8 cellular contexts compared by ENCODE assay signal in the genomic region with DNA sequence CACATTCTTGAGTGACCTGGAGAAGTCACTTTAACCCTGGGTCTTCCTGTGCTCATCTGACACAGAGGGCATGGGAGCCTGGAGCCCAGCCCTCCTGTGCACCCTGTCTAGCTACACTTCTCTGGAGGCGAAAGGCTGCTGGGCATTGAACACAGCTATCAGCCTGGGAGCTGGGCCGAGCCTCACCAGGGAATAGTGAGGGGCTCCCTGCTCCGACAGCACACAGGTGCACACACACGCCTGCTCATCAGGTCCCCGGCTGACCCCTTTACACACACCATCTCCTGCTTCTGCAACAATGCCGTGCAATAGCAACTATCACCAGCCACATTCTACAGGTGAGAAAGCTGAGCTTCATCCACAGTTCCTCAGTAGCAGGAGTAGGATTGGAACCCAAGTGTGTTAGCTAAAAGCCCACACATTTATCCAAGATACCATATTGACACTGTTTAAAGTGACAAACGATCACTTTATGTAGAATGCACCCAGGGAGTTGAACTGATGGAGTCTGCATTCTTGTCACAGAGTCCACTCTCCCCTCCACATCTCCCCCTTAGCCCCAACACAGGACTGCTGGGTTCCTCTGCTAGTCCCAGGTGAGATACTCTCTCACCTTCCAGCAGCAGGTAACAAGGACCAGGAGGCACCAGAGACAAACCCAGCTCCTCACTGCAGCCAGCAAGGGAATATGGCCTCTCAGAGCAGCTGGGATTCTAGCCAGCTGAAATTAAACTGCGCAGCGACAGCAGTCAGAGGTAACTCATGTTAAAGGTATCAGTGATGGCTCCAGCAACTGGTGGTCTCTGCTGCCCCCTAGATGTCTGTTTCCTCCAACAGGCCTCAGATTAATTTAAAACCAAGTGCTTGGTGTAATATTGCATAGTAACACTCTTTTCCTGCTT. TPM values are rescaled to one million over a fixed set of nuclear protein-coding genes. Genes with fewer than 3 reads are reported as not detected.
DNase-seq lines count a peak whose midpoint lies in the region; ATAC-seq and TF ChIP-seq lines count a peak whose summit lies in the region.

No MANE protein-coding gene starts in this region.

- 59 to 68% (median 61%) methylated on average over 9 of the region's 9 CpGs for WGBS in adrenal gland, 4 donors
- WGBS in iPS DF 6.9 (ENCODE audit: insufficient coverage, insufficient read length): no CpG with 5 or more reads among the region's 9 CpGs

- no peaks in the 10 kb centered on the region for H3K9me2 ChIP-seq in MM.1S (replicated peaks; ENCODE audit: insufficient read depth, low read length)

- H2AFZ ChIP-seq in MM.1S (ENCODE audit: low read length): no peak overlapping the region

- ATAC-seq in HG03039 (IDR thresholded peaks at IDR 0.05; ENCODE audit: unreplicated experiment): no peak
- no peak for ATAC-seq in GM21423 (IDR thresholded peaks at IDR 0.05; ENCODE audit: unreplicated experiment)

- H3K4me2 ChIP-seq in MM.1S (ENCODE audit: low read depth, low read length): no peak overlapping the region

- TF ChIP-seq CTCF in GM10266 (IDR thresholded peaks at IDR 0.05; ENCODE audit: control insufficient read depth, insufficient read depth, low read depth, missing control alignments) (peak; percentile 44), MM.1S (IDR thresholded peaks at IDR 0.05; ENCODE audit: low read length) (peak; percentile 69), adrenal gland (IDR thresholded peaks at IDR 0.05) (peak; percentile 33 to 75 (median 66))

- intact Hi-C loops in adrenal gland (cut with DNase I): loop anchor here in 1 of 2 donors (10.0 kb wide), 1 partner anchor 549 kb away; no protein-coding TSS in a partner anchor

- no peak overlapping the region for H3K4me3 ChIP-seq in MM.1S (ENCODE audit: low read length)
- H3K4me3 ChIP-seq in adrenal gland: no peak overlapping the region
- no peak overlapping the region for H3K4me3 ChIP-seq in iPS DF 6.9 (ENCODE audit: low read length)

- H3K9ac ChIP-seq in MM.1S (ENCODE audit: low read length): no peak overlapping the region

- H4K20me1 ChIP-seq in MM.1S (ENCODE audit: insufficient read depth, low read length): no peaks in the 10 kb centered on the region

- H3K36me3 ChIP-seq in MM.1S (replicated peaks; ENCODE audit: insufficient read depth, low read length) (no peaks in the 10 kb centered on the region), adrenal gland (replicated peaks in 1 of 2) (no peaks in the 10 kb centered on the region), iPS DF 6.9 (ENCODE audit: control insufficient read depth, insufficient read depth, low read length) (no peaks in the 10 kb centered on the region)

- H3K79me2 ChIP-seq in MM.1S (ENCODE audit: low read length): no peaks in the 10 kb centered on the region

- DNase-seq in GM10266 (ENCODE audit: extremely low spot score): no peak
- peak; percentile 44 for DNase-seq in MM.1S
- DNase-seq in SHP77 treated with DMSO at 0.1 percent for 48 hours (lab: John Stamatoyannopoulos, UW): peak; percentile 82
- DNase-seq in adrenal gland: peak; percentile 51 to 88 (median 66)
- peak; percentile 52 for DNase-seq in iPS DF 6.9 (ENCODE audit: low read depth, low spot score)
- DNase-seq in stimulated activated CD4-positive, alpha-beta T cell treated with anti-CD3 and anti-CD28 coated beads, Interleukin-1b, Interleukin-23, amount 100 ng/mL, for 24 hours (ENCODE audit: low read depth in 4 of 4, low spot score in 1 of 4): peak; percentile 24 to 36 (median 29)

- no peaks in the 10 kb centered on the region for H3F3A ChIP-seq in MM.1S (ENCODE audit: insufficient read depth, low read length)

- H3K9me3 ChIP-seq in MM.1S (replicated peaks; ENCODE audit: insufficient read depth, low read length): no peaks in the 10 kb centered on the region
- no peaks in the 10 kb centered on the region for H3K9me3 ChIP-seq in adrenal gland (replicated peaks in 1 of 3)
- no peaks in the 10 kb centered on the region for H3K9me3 ChIP-seq in iPS DF 6.9 (ENCODE audit: control insufficient read depth, insufficient read depth, low read length)

- no peak for TF ChIP-seq POLR2A in adrenal gland (IDR thresholded peaks at IDR 0.05)

- H3K27me3 ChIP-seq in MM.1S (replicated peaks; ENCODE audit: insufficient read depth, low read length): no peaks in the 10 kb centered on the region
- H3K27me3 ChIP-seq in adrenal gland: no peaks in the 10 kb centered on the region
- H3K27me3 ChIP-seq in iPS DF 6.9 (ENCODE audit: control insufficient read depth, insufficient read depth, low read length): no peaks in the 10 kb centered on the region

- H3K27ac ChIP-seq in MM.1S (ENCODE audit: low read length): no peak overlapping the region
- H3K27ac ChIP-seq in adrenal gland: no peak overlapping the region
- no peak overlapping the region for H3K27ac ChIP-seq in iPS DF 6.9 (ENCODE audit: low read length)

- H3K4me1 ChIP-seq in MM.1S (ENCODE audit: low read length) (no peaks in the 10 kb centered on the region), adrenal gland (replicated peaks in 1 of 2) (no peaks in the 10 kb centered on the region), iPS DF 6.9 (ENCODE audit: control insufficient read depth, insufficient read depth, low read length) (no peaks in the 10 kb centered on the region)

RNA-seq across cellular contexts. Expression of a gene that starts 18.3 kb away (rescaled TPM):
- total RNA-seq in adrenal gland: 1 to 10 TPM in 2 of 8 donors, under 1 TPM in 3, not detected in 3; 0.14 to 1.1 (median 0.42) TPM
- polyA plus RNA-seq in adrenal gland: 1 to 10 TPM in 1 of 3 donors, under 1 TPM in 1, not detected in 1; 0.53 to 1.7 TPM

RNA-seq across cellular contexts. Expression of a gene that starts 28.5 kb away (rescaled TPM):
- total RNA-seq in adrenal gland: 100 to 1,000 TPM; 117 to 214 (median 199) TPM
- polyA plus RNA-seq in adrenal gland: 100 to 1,000 TPM; 110 to 366 (median 258) TPM
